2 cellular contexts compared by ENCODE assay signal in genomic region chr17:48081858-48082257, GRCh38.
TF ChIP-seq lines count a peak whose summit lies in the region.

No MANE protein-coding gene starts in this region.

TF ChIP-seq in GM23338, 12 proteins besides CTCF, POLR2A, EP300 and RAD21:
- no peak for TF ChIP-seq EZH2 (IDR thresholded peaks at IDR 0.05; ENCODE audit: low read depth, unreplicated experiment)
- TF ChIP-seq ZNF462 (CRISPR knock-in tag; IDR thresholded peaks at IDR 0.05) = no peak
- no peak for TF ChIP-seq ZNF331 (CRISPR knock-in tag; IDR thresholded peaks at IDR 0.05; ENCODE audit: low read depth)

TF ChIP-seq in K562, 482 proteins besides CTCF, POLR2A, EP300 and RAD21:
- TF ChIP-seq ZNF121 (CRISPR knock-in tag; conservative IDR thresholded peaks at IDR 0.05) = peak; percentile 68
- TF ChIP-seq DACH1 (IDR thresholded peaks at IDR 0.05; ENCODE audit: partially characterized antibody) = no peak
